In the genomic region with DNA sequence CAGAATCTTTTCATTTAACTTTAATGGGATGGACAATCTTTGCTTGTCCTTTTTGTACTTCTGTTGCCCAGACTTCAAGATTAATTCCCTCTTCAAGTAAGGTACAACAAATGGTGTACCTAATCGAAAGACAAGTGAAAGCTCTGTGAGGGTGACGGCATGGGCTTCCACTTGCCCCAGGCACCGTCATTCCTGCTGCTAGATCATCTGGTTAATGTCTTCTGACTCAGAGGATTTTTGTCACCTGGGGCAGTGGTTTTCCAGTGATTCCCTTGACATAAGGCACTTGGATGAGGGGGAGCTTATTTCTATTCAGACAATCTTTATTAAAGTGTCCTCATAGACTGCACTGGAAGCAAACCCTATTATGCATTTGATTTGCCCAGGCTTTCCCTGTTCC, we compare ENCODE assay signal across 1 cellular context.
TF ChIP-seq lines count a peak whose summit lies in the region.

No MANE protein-coding gene starts in this region.

TF ChIP-seq in endothelial cell of umbilical vein, 7 proteins besides CTCF, POLR2A, EP300 and RAD21 (continued from another document):
- TF ChIP-seq MAX (IDR thresholded peaks at IDR 0.05; ENCODE audit: insufficient read depth, insufficient read length) (no peak), JUN (IDR thresholded peaks at IDR 0.05; ENCODE audit: borderline replicate concordance, insufficient read depth, insufficient read length, low read depth) (no peak), EZH2 (IDR thresholded peaks at IDR 0.05; ENCODE audit: borderline replicate concordance, low read depth, low read length, severe bottlenecking) (no peak)
